ENCODE assay signal across 18 cellular contexts in genomic region chr14:102853703-102854396, GRCh38.
DNase-seq lines count a peak whose midpoint lies in the region; ATAC-seq, FAIRE-seq and TF ChIP-seq lines count a peak whose summit lies in the region.
"Had no signal": no experiment of that assay in that cellular context is flagged by ENCODE, and none has a peak within 500 bp of the region (broad histone marks: within the 10 kb centered on the region; RNA-seq: fewer than 3 reads in every experiment).

No MANE protein-coding gene starts in this region.

- ATAC-seq in K562 (no peak), HG03045 (IDR thresholded peaks at IDR 0.05; ENCODE audit: unreplicated experiment) (no peak), Right ventricle myocardium superior (ENCODE audit: poor library complexity) (no peak)

- POLR2A ChIA-PET in K562 (lab: Yijun Ruan, JAX): no interaction called here

- no peak for TF ChIP-seq EP300 in K562 (IDR thresholded peaks at IDR 0.05; ENCODE audit: low read length)

- H3K4me1 ChIP-seq in K562 (replicated peaks in 1 of 2; ENCODE audit: control insufficient read depth in 2 of 2, insufficient read depth in 2 of 2, low read length in 2 of 2): peaks cover 0 to 8% of the 10 kb centered on the region in 2 experiments; a peak in 3 of 5 replicates
- H3K4me1 ChIP-seq: HAP-1 had no signal

- H3K4me3 ChIP-seq in K562: no peak overlapping the region
- H3K4me3 ChIP-seq: BLaER1 treated with 17β-estradiol and CSF1 and Interleukin-3, amounts not matched to agents 10 nM and 100 nM; HAP-1 had no signal

- TF ChIP-seq RAD21 in K562 (CRISPR knock-in tag; conservative IDR thresholded peaks at IDR 0.05 in 1 of 2, IDR thresholded peaks at IDR 0.05 in 1 of 2): no peak

- TF ChIP-seq POLR2A in K562 (conservative IDR thresholded peaks at IDR 0.05): no peak

- H3K36me3 ChIP-seq in K562 (ENCODE audit: control insufficient read depth, insufficient read depth, low read length): peaks cover 3% of the 10 kb centered on the region; the same call in 1 of the 3 replicates
- H3K36me3 ChIP-seq: HAP-1 had no signal

- no peak overlapping the region for H2AFZ ChIP-seq in K562 (ENCODE audit: low read depth, low read length)

- intact Hi-C loops in K562 (cut with micrococcal nuclease): no loop called here
- intact Hi-C loops in Right ventricle myocardium superior (cut with DNase I): no loop called here

- no peak overlapping the region for H3K4me2 ChIP-seq in K562 (ENCODE audit: insufficient read depth, low read length)
- H3K4me2 ChIP-seq: BLaER1 treated with 17β-estradiol and CSF1 and Interleukin-3, amounts not matched to agents 10 nM and 100 nM had no signal

- in situ Hi-C loops in K562 (cut with MboI): no loop called here

- no peaks in the 10 kb centered on the region for H3K79me2 ChIP-seq in K562 (ENCODE audit: control insufficient read depth, insufficient read depth, low read length)

- DNase-seq in SIG-M5 treated with dmso at 0.1 percent for 504 hours (lab: John Stamatoyannopoulos, UW; ENCODE audit: unreplicated experiment) (peak; percentile 48), SIG-M5 (lab: John Stamatoyannopoulos, UW) (no peak), AML-193 (lab: John Stamatoyannopoulos, UW) (peak; percentile 11 to 19), MV-4-11 (lab: John Stamatoyannopoulos, UW) (peak; percentile 77), K562 (ENCODE audit: extremely low read depth in 1 of 4, low spot score in 3 of 4) (no peak), Right ventricle myocardium superior (no peak), HT-29 (ENCODE audit: low spot score) (no peak)
- DNase-seq: 8988T, COR-L47, NCI-H1048, NCI-H1694, NCI-H2107, NCI-H69, SHP77 treated with DMSO at 0.1 percent for 48 hours had no signal

- no peak for FAIRE-seq in K562 (lab: Jason Lieb, UNC)
- FAIRE-seq: RCC 7860 had no signal

- H3K9me1 ChIP-seq in K562 (ENCODE audit: control insufficient read depth, insufficient read depth, low read length): no peaks in the 10 kb centered on the region

- no peak overlapping the region for H3K27ac ChIP-seq in K562 (ENCODE audit: extremely low read depth, low read depth, low read length)
- H3K27ac ChIP-seq: BLaER1 treated with 17β-estradiol and CSF1 and Interleukin-3, amounts not matched to agents 10 nM and 100 nM had no signal

- WGBS in K562 (ENCODE audit: insufficient coverage, low coverage, missing lambda C conversion rate): 84% methylated on average over 11 of the region's 11 CpGs

- no TSS peak for BruUV-seq in K562 (replicated peaks; lab: Mats Ljungman, UMichigan)

- H3K27me3 ChIP-seq in K562 (ENCODE audit: control insufficient read depth in 2 of 2, insufficient read depth in 2 of 2, low read length in 2 of 2): no peaks in the 10 kb centered on the region
- H3K27me3 ChIP-seq: BLaER1 treated with 17β-estradiol and CSF1 and Interleukin-3, amounts not matched to agents 10 nM and 100 nM had no signal

- CTCF ChIA-PET in K562 (lab: Yijun Ruan, JAX; ENCODE audit: low intra/inter-chr PET ratio): no interaction called here

- H3K9ac ChIP-seq in K562 (ENCODE audit: insufficient read depth in 1 of 2, low read depth in 2 of 2, low read length in 2 of 2): no peak overlapping the region
- H3K9ac ChIP-seq: BLaER1 treated with 17β-estradiol and CSF1 and Interleukin-3, amounts not matched to agents 10 nM and 100 nM had no signal

- no peak for TF ChIP-seq CTCF in K562 (IDR thresholded peaks at IDR 0.05 in 2 of 3, conservative IDR thresholded peaks at IDR 0.05 in 1 of 3; ENCODE audit: insufficient read depth in 2 of 3, low read depth in 1 of 3, low read length in 3 of 3)

- no peaks in the 10 kb centered on the region for H4K20me1 ChIP-seq in K562 (replicated peaks; ENCODE audit: control insufficient read depth, insufficient read depth, low read length)

- H3K9me3 ChIP-seq in K562 (replicated peaks; ENCODE audit: control insufficient read depth, insufficient read depth, low read depth, low read length): no peaks in the 10 kb centered on the region
- H3K9me3 ChIP-seq: HAP-1 had no signal

TF ChIP-seq in K562, 482 proteins besides CTCF, POLR2A, EP300 and RAD21:
- TF ChIP-seq BRD4 (IDR thresholded peaks at IDR 0.05) (no peak), EWSR1 (IDR thresholded peaks at IDR 0.05; ENCODE audit: borderline replicate concordance, low read depth, partially characterized antibody) (no peak), ZNF431 (CRISPR knock-in tag; IDR thresholded peaks at IDR 0.05) (no peak), SAFB (IDR thresholded peaks at IDR 0.05; ENCODE audit: borderline replicate concordance, low read depth, low read length) (no peak), FIP1L1 (IDR thresholded peaks at IDR 0.05; ENCODE audit: low read depth, low read length, poor library complexity, severe bottlenecking) (no peak), MYC (IDR thresholded peaks at IDR 0.05; ENCODE audit: low read depth, low read length) (no peak), MYC (CRISPR knock-in tag; IDR thresholded peaks at IDR 0.05; ENCODE audit: borderline replicate concordance, low read depth) (no peak), ELF1 (tag; IDR thresholded peaks at IDR 0.05) (no peak), CEBPB (tag; IDR thresholded peaks at IDR 0.05) (0 out of 2 replicates have a peak, but pooled peaks have one; percentile 7), CEBPG (CRISPR knock-in tag; IDR thresholded peaks at IDR 0.05) (no peak), CEBPG (tag; conservative IDR thresholded peaks at IDR 0.05 in 1 of 2, IDR thresholded peaks at IDR 0.05 in 1 of 2) (peak in 1 of 2 experiments; percentile 84; a peak in 2 of 4 replicates), ATF3 (IDR thresholded peaks at IDR 0.05) (peak; percentile 21; the same call in 1 of the 2 replicates), ATF3 (CRISPR knock-in tag; conservative IDR thresholded peaks at IDR 0.05) (no peak), SUPT5H (IDR thresholded peaks at IDR 0.05) (no peak), REST (CRISPR knock-in tag; IDR thresholded peaks at IDR 0.05; ENCODE audit: low read depth) (no peak), HNRNPH1 (optimal IDR thresholded peaks at IDR 0.05; ENCODE audit: low read depth, low read length) (no peak), SNAPC5 (CRISPR knock-in tag; IDR thresholded peaks at IDR 0.05) (no peak), TRIM24 (IDR thresholded peaks at IDR 0.05) (peak; percentile 75 to 86; a peak in 2 of 4 replicates)
TF ChIP-seq in K562: peak in this region for 4.

Comparison
In these comparisons a context has a peak if more than half of its experiments do, and no peak if none do; other contexts are left out.
1. DNase-seq: peak in SIG-M5 treated with dmso at 0.1 percent for 504 hours (single experiment), AML-193 (2 of 2) and MV-4-11 (single experiment); none in SIG-M5 (single experiment), K562 (0 of 4), Right ventricle myocardium superior (single experiment) and HT-29 (single experiment).